1 cellular context compared by ENCODE assay signal in the genomic region with DNA sequence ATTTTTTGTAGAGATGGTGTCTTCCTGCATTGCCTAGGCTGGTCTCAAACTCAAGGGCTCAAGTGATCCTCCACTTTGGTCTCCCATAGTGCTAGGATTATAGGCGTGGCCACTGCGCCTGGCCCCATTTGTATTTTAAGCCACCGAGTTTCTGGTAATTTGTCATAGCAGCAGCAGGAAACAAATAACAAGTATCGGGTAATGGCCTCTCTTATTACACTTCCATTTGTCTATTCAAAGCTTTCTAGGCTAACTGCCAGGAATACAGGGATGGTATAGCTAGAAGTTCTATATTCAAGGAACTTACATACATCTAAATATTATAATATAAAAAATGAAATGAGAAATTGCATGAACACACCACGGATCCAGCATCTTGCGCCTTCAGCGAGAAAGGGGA.
TF ChIP-seq lines count a peak whose summit lies in the region.

No MANE protein-coding gene starts in this region.

TF ChIP-seq in IMR-90, 13 proteins besides CTCF, POLR2A, EP300 and RAD21 (continued from another document):
- TF ChIP-seq, protein P1, sequence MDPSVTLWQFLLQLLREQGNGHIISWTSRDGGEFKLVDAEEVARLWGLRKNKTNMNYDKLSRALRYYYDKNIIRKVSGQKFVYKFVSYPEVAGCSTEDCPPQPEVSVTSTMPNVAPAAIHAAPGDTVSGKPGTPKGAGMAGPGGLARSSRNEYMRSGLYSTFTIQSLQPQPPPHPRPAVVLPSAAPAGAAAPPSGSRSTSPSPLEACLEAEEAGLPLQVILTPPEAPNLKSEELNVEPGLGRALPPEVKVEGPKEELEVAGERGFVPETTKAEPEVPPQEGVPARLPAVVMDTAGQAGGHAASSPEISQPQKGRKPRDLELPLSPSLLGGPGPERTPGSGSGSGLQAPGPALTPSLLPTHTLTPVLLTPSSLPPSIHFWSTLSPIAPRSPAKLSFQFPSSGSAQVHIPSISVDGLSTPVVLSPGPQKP (IDR thresholded peaks at IDR 0.05; ENCODE audit: borderline replicate concordance, low read depth, low read length): no peak
- TF ChIP-seq NFE2L2 (IDR thresholded peaks at IDR 0.05; ENCODE audit: low read depth, low read length) (no peak), RCOR1 (IDR thresholded peaks at IDR 0.05; ENCODE audit: insufficient replicate concordance, low read length) (no peak)
